9 cellular contexts compared by ENCODE assay signal in the genomic region with DNA sequence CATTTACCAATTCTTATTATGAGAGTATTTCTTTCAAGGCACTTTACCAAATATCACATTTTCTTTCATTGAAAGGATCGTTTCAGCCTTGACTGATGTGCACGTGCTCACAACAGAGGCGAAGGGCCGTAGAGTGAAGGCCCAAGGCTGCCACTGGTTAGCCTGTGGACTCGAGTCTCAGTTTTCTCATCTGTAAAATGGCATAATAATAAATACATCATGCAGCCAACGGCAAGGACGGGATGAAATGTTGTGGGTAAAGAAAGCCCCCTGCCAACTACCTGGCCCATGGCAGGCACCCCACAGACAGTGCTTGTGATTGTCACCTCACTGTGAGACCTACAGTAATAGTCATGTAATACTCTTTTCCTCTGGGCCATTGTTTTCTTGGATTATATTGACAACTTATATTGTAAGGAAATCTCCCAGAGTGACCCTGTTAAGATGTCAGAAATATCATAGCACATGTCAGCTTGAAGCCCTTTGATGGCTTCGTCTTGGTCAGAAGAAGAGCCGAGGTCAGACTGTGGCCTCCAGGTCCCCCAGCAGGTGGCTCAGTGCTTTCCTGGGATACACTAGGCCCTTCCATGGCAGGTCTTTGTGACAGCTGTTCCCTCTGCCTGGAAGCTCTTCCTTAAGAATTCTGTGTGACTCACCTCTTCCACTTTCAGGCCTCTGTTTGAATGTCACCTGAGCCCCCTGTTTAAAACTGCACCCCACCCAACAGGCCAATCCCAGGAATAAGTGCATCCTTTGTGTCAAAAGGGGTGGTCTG.
A peak's percentile ranks its signal among the peaks of the same experiment; 100 is the strongest.
DNase-seq lines count a peak whose midpoint lies in the region; ATAC-seq and TF ChIP-seq lines count a peak whose summit lies in the region.
"Had no signal": no experiment of that assay in that cellular context is flagged by ENCODE, and none has a peak within 500 bp of the region (broad histone marks: within the 10 kb centered on the region; RNA-seq: fewer than 3 reads in every experiment).

No MANE protein-coding gene starts in this region.

- peak; percentile 23 for TF ChIP-seq CTCF in fibroblast of mammary gland (conservative IDR thresholded peaks at IDR 0.05; ENCODE audit: control insufficient read depth, insufficient read depth, low read depth, low read length)

- peak; percentile 21 for ATAC-seq in stimulated activated effector memory CD8-positive, alpha-beta T cell treated with anti-CD3 and anti-CD28 coated beads, Interleukin-12 subunit alpha, Interleukin-12 subunit beta, amount 100 ng/mL, for 72 hours

- H3K27ac Mint-ChIP-seq in stimulated activated effector memory CD8-positive, alpha-beta T cell treated with anti-CD3 and anti-CD28 coated beads, Interleukin-12 subunit alpha, Interleukin-12 subunit beta, amount 100 ng/mL, for 72 hours: no peak overlapping the region

- no peaks in the 10 kb centered on the region for H3K9me3 Mint-ChIP-seq in stimulated activated effector memory CD8-positive, alpha-beta T cell treated with anti-CD3 and anti-CD28 coated beads, Interleukin-12 subunit alpha, Interleukin-12 subunit beta, amount 100 ng/mL, for 72 hours

- no peaks in the 10 kb centered on the region for H3K36me3 Mint-ChIP-seq in stimulated activated effector memory CD8-positive, alpha-beta T cell treated with anti-CD3 and anti-CD28 coated beads, Interleukin-12 subunit alpha, Interleukin-12 subunit beta, amount 100 ng/mL, for 72 hours

- no peak overlapping the region for H3K4me3 ChIP-seq in fibroblast of mammary gland (ENCODE audit: control insufficient read depth, low read depth, low read length)
- H3K4me3 ChIP-seq: thoracic aorta had no signal

- no peaks in the 10 kb centered on the region for H3K4me1 Mint-ChIP-seq in stimulated activated effector memory CD8-positive, alpha-beta T cell treated with anti-CD3 and anti-CD28 coated beads, Interleukin-12 subunit alpha, Interleukin-12 subunit beta, amount 100 ng/mL, for 72 hours

- DNase-seq in NCI-H524 (lab: John Stamatoyannopoulos, UW) (peak; percentile 14 to 52), NCI-H524 treated with DMSO at 0.1 percent for 48 hours (lab: John Stamatoyannopoulos, UW) (no peak), OCI-M1 (lab: John Stamatoyannopoulos, UW) (peak; percentile 7), fibroblast of mammary gland (ENCODE audit: low read depth) (no peak), NOMO-1 treated with dmso at 0.1 percent for 144 hours (lab: John Stamatoyannopoulos, UW; ENCODE audit: unreplicated experiment) (no peak), DMS79 (lab: John Stamatoyannopoulos, UW) (no peak), SIG-M5 (lab: John Stamatoyannopoulos, UW) (no peak)
- DNase-seq in stimulated activated effector memory CD8-positive, alpha-beta T cell treated with anti-CD3 and anti-CD28 coated beads, Interleukin-12 subunit alpha, Interleukin-12 subunit beta, amount 100 ng/mL, for 72 hours (ENCODE audit: low spot score in 2 of 2): no peak

- H3K4me3 Mint-ChIP-seq in stimulated activated effector memory CD8-positive, alpha-beta T cell treated with anti-CD3 and anti-CD28 coated beads, Interleukin-12 subunit alpha, Interleukin-12 subunit beta, amount 100 ng/mL, for 72 hours: no peak overlapping the region

Comparison
In these comparisons a context has a peak if more than half of its experiments do, and no peak if none do; other contexts are left out.
1. DNase-seq: peak in NCI-H524 (2 of 2) and OCI-M1 (single experiment); none in NCI-H524 treated with DMSO at 0.1 percent for 48 hours (single experiment), fibroblast of mammary gland (single experiment), stimulated activated effector memory CD8-positive, alpha-beta T cell treated with anti-CD3 and anti-CD28 coated beads, Interleukin-12 subunit alpha, Interleukin-12 subunit beta, amount 100 ng/mL, for 72 hours (0 of 2), NOMO-1 treated with dmso at 0.1 percent for 144 hours (single experiment), DMS79 (single experiment) and SIG-M5 (single experiment).